Comparison of ENCODE assay signal across 11 cellular contexts in genomic region chr12:108955225-108955835, GRCh38.
DNase-seq lines count a peak whose midpoint lies in the region; ATAC-seq and TF ChIP-seq lines count a peak whose summit lies in the region.
"Had no signal": no experiment of that assay in that cellular context is flagged by ENCODE, and none has a peak within 500 bp of the region (broad histone marks: within the 10 kb centered on the region; RNA-seq: fewer than 3 reads in every experiment).

No MANE protein-coding gene starts in this region.

- peaks cover 4% of the 10 kb centered on the region for H3K4me1 Mint-ChIP-seq in MCF 10A (ENCODE audit: insufficient read depth, unreplicated experiment)
- H3K4me1 Mint-ChIP-seq: activated CD4-positive, alpha-beta T cell treated with anti-CD3 and anti-CD28 coated beads, Interleukin-2, amount 10 ng/mL, durations not matched to agents 24 days and 14 days had no signal

- no peak for ATAC-seq in omental fat pad (ENCODE audit: low FRiP score)

- H3K4me3 ChIP-seq in breast epithelium (no peak overlapping the region), fibroblast of the aortic adventitia (ENCODE audit: low read depth, low read length) (no peak overlapping the region), colonic mucosa (no peak overlapping the region)
- H3K4me3 ChIP-seq: ascending aorta, ovary had no signal

- H3K27ac ChIP-seq in breast epithelium (no peak overlapping the region), colonic mucosa (no peak overlapping the region)
- H3K27ac ChIP-seq: ascending aorta, ovary had no signal

- DNase-seq in MCF 10A (ENCODE audit: unreplicated experiment) (peak; percentile 30), breast epithelium (ENCODE audit: low spot score in 2 of 2) (no peak), RKO (ENCODE audit: low spot score) (peak; percentile 76), fibroblast of the aortic adventitia (ENCODE audit: low read depth) (peak; percentile 9), HuH-7 (ENCODE audit: low spot score) (no peak), colonic mucosa (no peak), omental fat pad (ENCODE audit: low spot score) (no peak)
- no peak for DNase-seq in stimulated activated CD4-positive, alpha-beta T cell treated with anti-CD3 and anti-CD28 coated beads, Interleukin-15, amount 100 ng/mL, for 24 hours
- DNase-seq: activated CD4-positive, alpha-beta T cell treated with anti-CD3 and anti-CD28 coated beads, Interleukin-2, amount 10 ng/mL, durations not matched to agents 24 days and 14 days; ovary had no signal

- no peak overlapping the region for H3K27ac Mint-ChIP-seq in MCF 10A (ENCODE audit: low read depth, unreplicated experiment)
- H3K27ac Mint-ChIP-seq: activated CD4-positive, alpha-beta T cell treated with anti-CD3 and anti-CD28 coated beads, Interleukin-2, amount 10 ng/mL, durations not matched to agents 24 days and 14 days had no signal

- peaks cover 0 to 7% of the 10 kb centered on the region in 2 donors for H3K4me1 ChIP-seq in breast epithelium
- H3K4me1 ChIP-seq in colonic mucosa = no peaks in the 10 kb centered on the region
- H3K4me1 ChIP-seq: ascending aorta had no signal

- no peaks in the 10 kb centered on the region for H3K36me3 Mint-ChIP-seq in MCF 10A (ENCODE audit: insufficient read depth, unreplicated experiment)

- H3K9me3 ChIP-seq in breast epithelium = no peaks in the 10 kb centered on the region
- no peaks in the 10 kb centered on the region for H3K9me3 ChIP-seq in colonic mucosa
- H3K9me3 ChIP-seq: ascending aorta, ovary had no signal

- POLR2A ChIA-PET in MCF 10A (lab: Yijun Ruan, JAX) = interaction anchor here (0.6 to 1.2 kb wide), 3 partner anchors 10 to 395 kb away, joined by 3 to 4 read pairs (median 3); partner anchors contain the start of gene SART3

- H3K27me3 ChIP-seq in breast epithelium = no peaks in the 10 kb centered on the region
- H3K27me3 ChIP-seq in colonic mucosa = no peaks in the 10 kb centered on the region
- H3K27me3 ChIP-seq: ascending aorta, ovary had no signal

- no peak for TF ChIP-seq CTCF in MCF 10A (IDR thresholded peaks at IDR 0.05; ENCODE audit: unreplicated experiment)
- no peak for TF ChIP-seq CTCF in breast epithelium (IDR thresholded peaks at IDR 0.05)
- no peak for TF ChIP-seq CTCF in fibroblast of the aortic adventitia (IDR thresholded peaks at IDR 0.05; ENCODE audit: insufficient read depth, low read length)
- no peak for TF ChIP-seq CTCF in colonic mucosa (IDR thresholded peaks at IDR 0.05)
- no peak for TF ChIP-seq CTCF in omental fat pad (IDR thresholded peaks at IDR 0.05)

- CTCF ChIA-PET in MCF 10A (lab: Yijun Ruan, JAX) = interaction anchor here (0.6 to 1.6 kb wide), 3 partner anchors 80 to 291 kb away, joined by 3 to 6 read pairs (median 4); partner anchors contain the start of gene ALKBH2

- TF ChIP-seq POLR2A in breast epithelium (IDR thresholded peaks at IDR 0.05) = no peak

- H3K27me3 Mint-ChIP-seq in MCF 10A (ENCODE audit: insufficient read depth, unreplicated experiment) = peaks cover 25% of the 10 kb centered on the region

- intact Hi-C loops in MCF 10A (cut with micrococcal nuclease) = loop anchor here (10.0 kb wide), 1 partner anchor 139 kb away; the partner anchor contains the start of genes ALKBH2 and UNG
- intact Hi-C loops in breast epithelium (cut with DNase I; ENCODE audit: low total_unique reads) = no loop called here
- intact Hi-C loops in colonic mucosa (cut with DNase I) = loop anchor here (10.0 kb wide), 1 partner anchor 391 kb away; the partner anchor contains the start of genes ISCU and SART3

- no TSS peak for BruUV-seq in MCF 10A (replicated peaks; lab: Mats Ljungman, UMichigan)

- no peaks in the 10 kb centered on the region for H3K9me3 Mint-ChIP-seq in MCF 10A (ENCODE audit: unreplicated experiment)
- H3K9me3 Mint-ChIP-seq: activated CD4-positive, alpha-beta T cell treated with anti-CD3 and anti-CD28 coated beads, Interleukin-2, amount 10 ng/mL, durations not matched to agents 24 days and 14 days had no signal

- H3K4me3 Mint-ChIP-seq in MCF 10A (ENCODE audit: unreplicated experiment) = no peak overlapping the region
- H3K4me3 Mint-ChIP-seq: activated CD4-positive, alpha-beta T cell treated with anti-CD3 and anti-CD28 coated beads, Interleukin-2, amount 10 ng/mL, durations not matched to agents 24 days and 14 days had no signal

- H3K36me3 ChIP-seq in breast epithelium (no peaks in the 10 kb centered on the region), colonic mucosa (no peaks in the 10 kb centered on the region)
- H3K36me3 ChIP-seq: ascending aorta, ovary had no signal

- H3K9ac ChIP-seq in colonic mucosa (ENCODE audit: low read depth in 2 of 2, low read length in 2 of 2) = no peak overlapping the region

Comparison
In these comparisons a context has a peak if more than half of its experiments do, and no peak if none do; other contexts are left out.
1. DNase-seq: peak in MCF 10A (single experiment), RKO (single experiment) and fibroblast of the aortic adventitia (single experiment); none in breast epithelium (0 of 2), HuH-7 (single experiment), colonic mucosa (single experiment), stimulated activated CD4-positive, alpha-beta T cell treated with anti-CD3 and anti-CD28 coated beads, Interleukin-15, amount 100 ng/mL, for 24 hours (single experiment) and omental fat pad (single experiment).